1 cellular context compared by ENCODE assay signal in genomic region chr5:56853710-56854109, GRCh38.
TF ChIP-seq lines count a peak whose summit lies in the region.

No MANE protein-coding gene starts in this region.

TF ChIP-seq in IMR-90, 13 proteins besides CTCF, POLR2A, EP300 and RAD21 (continued from another document):
- no peak for TF ChIP-seq USF2 (IDR thresholded peaks at IDR 0.05; ENCODE audit: low read depth, low read length)
